ENCODE assay signal across 7 cellular contexts in genomic region chr20:17662333-17663039, GRCh38. TPM values are rescaled to one million over a fixed set of nuclear protein-coding genes. Genes with fewer than 3 reads are reported as not detected.
DNase-seq lines count a peak whose midpoint lies in the region; ATAC-seq and TF ChIP-seq lines count a peak whose summit lies in the region.

No MANE protein-coding gene starts in this region.

- no peak overlapping the region for H2BK15ac ChIP-seq in H9 (ENCODE audit: low read depth, low read length)

- H3K4me1 ChIP-seq in H9 (ENCODE audit: insufficient read depth, low read length) = no peaks in the 10 kb centered on the region; the same call in none of the 2 replicates

- WGBS in H9 (ENCODE audit: extremely low coverage, insufficient read length, low lambda C conversion rate) = no CpG with 5 or more reads among the region's 10 CpGs

- H3K56ac ChIP-seq in H9 (ENCODE audit: insufficient read length, low read depth, low read length) = no peak overlapping the region

- H3K27ac Mint-ChIP-seq in H9 = peak overlapping the region in 2 of 3 experiments; percentile 56 to 71; a peak in 4 of 7 replicates
- peak overlapping the region; percentile 57 for H3K27ac Mint-ChIP-seq in activated naive CD8-positive, alpha-beta T cell treated with anti-CD3 and anti-CD28 coated beads, Interleukin-2, amount 10 ng/mL, durations not matched to agents 7 days and 5 days

- H3K9ac ChIP-seq in H9 (ENCODE audit: extremely low read depth, insufficient read length, low read length) = no peak overlapping the region

- no peaks in the 10 kb centered on the region; the same call in 1 of the 2 replicates for H3K27me3 Mint-ChIP-seq in H9 (ENCODE audit: low read depth)
- H3K27me3 Mint-ChIP-seq in activated naive CD8-positive, alpha-beta T cell treated with anti-CD3 and anti-CD28 coated beads, Interleukin-2, amount 10 ng/mL, durations not matched to agents 7 days and 5 days = no peaks in the 10 kb centered on the region

- no peak for TF ChIP-seq CTCF in H9 (conservative IDR thresholded peaks at IDR 0.05)

- no peak overlapping the region for H2BK20ac ChIP-seq in H9 (ENCODE audit: low read depth, low read length, poor library complexity, severe bottlenecking)

- no peak overlapping the region for H3K14ac ChIP-seq in H9 (ENCODE audit: insufficient read depth, low read length)

- H2BK12ac ChIP-seq in H9 (ENCODE audit: insufficient read length, low read depth, low read length) = no peak overlapping the region

- H3K79me1 ChIP-seq in H9 (ENCODE audit: insufficient read depth, low read depth, low read length, poor library complexity, severe bottlenecking) = peaks cover 4% of the 10 kb centered on the region

- H2BK120ac ChIP-seq in H9 (ENCODE audit: low read depth, low read length, poor library complexity, severe bottlenecking) = no peak overlapping the region

- in situ Hi-C loops in G401 (cut with HindIII; ENCODE audit: low sequenced_read_pairs) = no loop called here

- H3K4ac ChIP-seq in H9 (ENCODE audit: low read depth, low read length) = no peak overlapping the region

- H4K91ac ChIP-seq in H9 (ENCODE audit: insufficient read length, low read depth, low read length) = no peak overlapping the region

- no peak overlapping the region for H3K4me3 Mint-ChIP-seq in H9
- H3K4me3 Mint-ChIP-seq in activated naive CD8-positive, alpha-beta T cell treated with anti-CD3 and anti-CD28 coated beads, Interleukin-2, amount 10 ng/mL, durations not matched to agents 7 days and 5 days = peak overlapping the region; percentile 34

- no peak overlapping the region for H2AFZ ChIP-seq in H9 (ENCODE audit: low read length)

- no peaks in the 10 kb centered on the region for H3K27me3 ChIP-seq in H9 (ENCODE audit: insufficient read depth, low read length)

- H3K23ac ChIP-seq in H9 (ENCODE audit: insufficient read length, low read depth, low read length) = no peak overlapping the region

- H3K27ac ChIP-seq in H9 (ENCODE audit: insufficient read length, low read depth, low read length) (no peak overlapping the region), temporal lobe (ENCODE audit: low read depth, low read length) (peak overlapping the region; percentile 75)

- H3T11ph ChIP-seq in H9 (ENCODE audit: low read length) = no peak overlapping the region

- H4K8ac ChIP-seq in H9 (replicated peaks; ENCODE audit: insufficient read length, low read depth, low read length) = no peak overlapping the region

- H3K4me1 Mint-ChIP-seq in H9 = peaks cover 19 to 37% of the 10 kb centered on the region in 2 experiments
- H3K4me1 Mint-ChIP-seq in activated naive CD8-positive, alpha-beta T cell treated with anti-CD3 and anti-CD28 coated beads, Interleukin-2, amount 10 ng/mL, durations not matched to agents 7 days and 5 days = peaks cover 58% of the 10 kb centered on the region

- POLR2A ChIA-PET in activated naive CD8-positive, alpha-beta T cell treated with anti-CD3 and anti-CD28 coated beads, Interleukin-2, amount 10 ng/mL, durations not matched to agents 7 days and 5 days (lab: Charles Lee) = interaction anchor here (1.0 kb wide), 1 partner anchor 20 kb away, joined by 3 read pairs; the partner anchor contains the start of gene RRBP1

- H3K18ac ChIP-seq in H9 (ENCODE audit: insufficient read length, low read depth, low read length) = no peak overlapping the region

- H4K5ac ChIP-seq in H9 (ENCODE audit: insufficient read length, low read depth, low read length) = no peak overlapping the region

- DNase-seq in H9 = no peak
- no peak for DNase-seq in activated naive CD8-positive, alpha-beta T cell treated with anti-CD3 and anti-CD28 coated beads, Interleukin-2, amount 10 ng/mL, durations not matched to agents 7 days and 5 days
- DNase-seq in left lobe of liver (ENCODE audit: low spot score) = no peak
- no peak for DNase-seq in NCI-H1092 treated with DMSO at 0.1 percent for 48 hours (lab: John Stamatoyannopoulos, UW)
- no peak for DNase-seq in G401 (ENCODE audit: low spot score)

- peak; percentile 8 for ATAC-seq in activated naive CD8-positive, alpha-beta T cell treated with anti-CD3 and anti-CD28 coated beads, Interleukin-2, amount 10 ng/mL, durations not matched to agents 7 days and 5 days (ENCODE audit: low read depth)
- ATAC-seq in left lobe of liver (peak; percentile 74), HG03354 (IDR thresholded peaks at IDR 0.05; ENCODE audit: poor library complexity, severe bottlenecking, unreplicated experiment) (no peak)

- peaks cover 26% of the 10 kb centered on the region; the same call in 1 of the 2 replicates for H3K79me2 ChIP-seq in H9 (ENCODE audit: insufficient read depth, low read length)

- H3K9me3 ChIP-seq in H9 (ENCODE audit: control insufficient read depth, low read depth, low read length) = no peaks in the 10 kb centered on the region

- H4K20me1 ChIP-seq in H9 (ENCODE audit: control insufficient read depth, insufficient read depth, insufficient read length) = no peaks in the 10 kb centered on the region

- H3K23me2 ChIP-seq in H9 (ENCODE audit: insufficient read length, low read depth, low read length, poor library complexity, severe bottlenecking) = no peaks in the 10 kb centered on the region

- peaks cover 32 to 38% (median 36%) of the 10 kb centered on the region in 3 experiments for H3K36me3 Mint-ChIP-seq in H9 (ENCODE audit: insufficient read depth in 1 of 3, low read depth in 3 of 3)
- peaks cover 33% of the 10 kb centered on the region for H3K36me3 Mint-ChIP-seq in activated naive CD8-positive, alpha-beta T cell treated with anti-CD3 and anti-CD28 coated beads, Interleukin-2, amount 10 ng/mL, durations not matched to agents 7 days and 5 days

- no peak overlapping the region for H3K4me2 ChIP-seq in H9 (ENCODE audit: insufficient read depth, insufficient read length, low read length)

- peaks cover 11 to 22% of the 10 kb centered on the region in 2 experiments for H3K9me3 Mint-ChIP-seq in H9
- peaks cover 4% of the 10 kb centered on the region for H3K9me3 Mint-ChIP-seq in activated naive CD8-positive, alpha-beta T cell treated with anti-CD3 and anti-CD28 coated beads, Interleukin-2, amount 10 ng/mL, durations not matched to agents 7 days and 5 days

- H2BK5ac ChIP-seq in H9 (ENCODE audit: insufficient read length, low read length) = no peak overlapping the region

- no peak overlapping the region for H2AK5ac ChIP-seq in H9 (ENCODE audit: insufficient read length, low read length)

RNA-seq across cellular contexts. Expression of gene RRBP1, which starts 19.6 kb away (rescaled TPM):
- total RNA-seq in H9 (2021) (89.8 and 97.8 TPM in 2 replicates), left lobe of liver (191 TPM), temporal lobe (6.1 TPM)
- 10 to 100 TPM; 48.0 to 51.0 TPM for total RNA-seq in activated naive CD8-positive, alpha-beta T cell treated with anti-CD3 and anti-CD28 coated beads, Interleukin-2, amount 10 ng/mL, durations not matched to agents 7 days and 5 days
- total RNA-seq in G401 (2014; rRNA removed; shearing (Covaris generic)) = 49.2 and 67.8 TPM in 2 replicates

RNA-seq across cellular contexts. Expression of gene BANF2, which starts 37.3 kb away (rescaled TPM):
- total RNA-seq in H9 (2021) (not detected in 2 replicates), left lobe of liver (not detected), temporal lobe (not detected)
- total RNA-seq in activated naive CD8-positive, alpha-beta T cell treated with anti-CD3 and anti-CD28 coated beads, Interleukin-2, amount 10 ng/mL, durations not matched to agents 7 days and 5 days = not detected
- total RNA-seq in G401 (2014; rRNA removed; shearing (Covaris generic)) = not detected in 2 replicates
